In genomic region chr17:20401306-20402022, GRCh38 we compare ENCODE assay signal across 8 cellular contexts.
DNase-seq lines count a peak whose midpoint lies in the region; ATAC-seq, FAIRE-seq and TF ChIP-seq lines count a peak whose summit lies in the region.
"Not testable (repeated sequence)": the region's sequence is repeated elsewhere in the genome, so short reads cannot be mapped to it uniquely, and the experiment has no call there.

No MANE protein-coding gene starts in this region.

- H4K8ac ChIP-seq in IMR-90 (ENCODE audit: low read depth in 2 of 2, low read length in 2 of 2), result not testable (repeated sequence)

- H3K4me1 ChIP-seq in IMR-90 (ENCODE audit: control insufficient read depth, insufficient read depth, low read length); astrocyte (ENCODE audit: insufficient read depth, low read length); lower lobe of right lung; aorta (ENCODE audit: control insufficient read depth in 1 of 2, insufficient read depth in 2 of 2, low read length in 2 of 2): not testable (repeated sequence)

- not testable (repeated sequence) for H3K4me2 ChIP-seq in IMR-90 (ENCODE audit: low read depth, low read length); astrocyte (ENCODE audit: low read length)

- H3K79me2 ChIP-seq in astrocyte (ENCODE audit: insufficient read depth, low read length), result not testable (repeated sequence)

- H3K9me3 ChIP-seq in IMR-90 (ENCODE audit: control insufficient read depth, insufficient read depth, low read length); astrocyte (ENCODE audit: insufficient read depth, low read depth, low read length); lower lobe of right lung; aorta (ENCODE audit: control insufficient read depth, low read length): not testable (repeated sequence)

- not testable (repeated sequence) for H3K23ac ChIP-seq in IMR-90 (ENCODE audit: low read depth, low read length)

- H2BK20ac ChIP-seq in IMR-90 (ENCODE audit: low read depth, low read length), result not testable (repeated sequence)

- not testable (repeated sequence) for H3K4me1 Mint-ChIP-seq in astrocyte (ENCODE audit: low read depth, unreplicated experiment)

- not testable (repeated sequence) for H3K36me3 Mint-ChIP-seq in astrocyte (ENCODE audit: low read depth, unreplicated experiment)

- not testable (repeated sequence) for H3K4me3 ChIP-seq in IMR-90 (ENCODE audit: insufficient read depth, low read depth, low read length); astrocyte (ENCODE audit: insufficient read depth, low read depth, low read length); lower lobe of right lung; aorta (ENCODE audit: low read length in 2 of 2)

- H3K56ac ChIP-seq in IMR-90 (ENCODE audit: extremely low read depth, insufficient read depth, low read length), result not testable (repeated sequence)

- H2BK120ac ChIP-seq in IMR-90 (ENCODE audit: low read depth, low read length), result not testable (repeated sequence)

- H2BK5ac ChIP-seq in IMR-90 (ENCODE audit: low read depth, low read length, poor library complexity, severe bottlenecking), result not testable (repeated sequence)

- H3K18ac ChIP-seq in IMR-90 (ENCODE audit: low read depth, low read length), result not testable (repeated sequence)

- POLR2A ChIA-PET in IMR-90 (lab: Charles Lee; ENCODE audit: unreplicated experiment), result not testable (repeated sequence)

- H3K9ac ChIP-seq in IMR-90 (ENCODE audit: low read depth, low read length); astrocyte (ENCODE audit: low read length): not testable (repeated sequence)

- no CpG with 5 or more reads among the region's 5 CpGs for WGBS in IMR-90 (ENCODE audit: extremely low coverage in 2 of 2, insufficient read length in 1 of 2), 2 experiments
- 38% methylated on average over 2 of the region's 5 CpGs for WGBS in aorta, 2 donors

- not testable (repeated sequence) for FAIRE-seq in astrocyte (lab: Jason Lieb, UNC)

- H3K27me3 Mint-ChIP-seq in astrocyte (ENCODE audit: low read depth, unreplicated experiment), result not testable (repeated sequence)

- CTCF ChIA-PET in IMR-90 (lab: Yijun Ruan, JAX), result not testable (repeated sequence)

- not testable (repeated sequence) for H3K27ac ChIP-seq in IMR-90 (ENCODE audit: insufficient read depth, low read length); astrocyte (ENCODE audit: low read depth, low read length); lower lobe of right lung; aorta (ENCODE audit: low read depth in 1 of 2, low read length in 2 of 2)
- peak overlapping the region; percentile 21 for H3K27ac ChIP-seq in epithelial cell of prostate

- H2AK9ac ChIP-seq in IMR-90 (replicated peaks; ENCODE audit: low read depth, low read length, poor library complexity), result not testable (repeated sequence)

- not testable (repeated sequence) for H4K91ac ChIP-seq in IMR-90 (ENCODE audit: insufficient read depth, low read depth, low read length)

- dilution Hi-C loops in IMR-90 (cut with HindIII; ENCODE audit: low sequenced_read_pairs, unreplicated experiment), result not testable (repeated sequence)

- peak; percentile 47 for ATAC-seq in IMR-90 (ENCODE audit: low read depth)
- peak; percentile 54 for ATAC-seq in Right ventricle myocardium inferior
- ATAC-seq in left colon, result peak; percentile 78
- ATAC-seq in lower lobe of right lung, result peak; percentile 65 to 84
- peak; percentile 57 for ATAC-seq in sciatic nerve
- peak; percentile 52 for ATAC-seq in aorta (ENCODE audit: low FRiP score)

- in situ Hi-C loops in IMR-90 (cut with MboI; ENCODE audit: low sequenced_read_pairs), result not testable (repeated sequence)

- not testable (repeated sequence) for H3K36me3 ChIP-seq in IMR-90 (ENCODE audit: control insufficient read depth, insufficient read depth, low read length); astrocyte (ENCODE audit: insufficient read depth, low read length); lower lobe of right lung; aorta (ENCODE audit: control insufficient read depth in 1 of 2, insufficient read depth in 2 of 2, low read length in 1 of 2)

- not testable (repeated sequence) for H3K4me3 Mint-ChIP-seq in astrocyte (ENCODE audit: unreplicated experiment)

- not testable (repeated sequence) for H3K27me3 ChIP-seq in IMR-90 (ENCODE audit: control insufficient read depth, insufficient read depth, low read length); astrocyte (ENCODE audit: insufficient read depth, low read length); lower lobe of right lung (ENCODE audit: low read depth); aorta (ENCODE audit: control insufficient read depth in 1 of 2, insufficient read depth in 2 of 2, low read length in 1 of 2)

- H4K5ac ChIP-seq in IMR-90 (ENCODE audit: low read depth, low read length), result not testable (repeated sequence)

- H4K20me1 ChIP-seq in IMR-90 (ENCODE audit: insufficient read depth, low read length); astrocyte (ENCODE audit: insufficient read depth, low read length): not testable (repeated sequence)

- not testable (repeated sequence) for H3K14ac ChIP-seq in IMR-90 (replicated peaks; ENCODE audit: low read depth, low read length)

- TF ChIP-seq RAD21 in IMR-90 (IDR thresholded peaks at IDR 0.05; ENCODE audit: low read length), result not testable (repeated sequence)

- not testable (repeated sequence) for H3K79me1 ChIP-seq in IMR-90 (ENCODE audit: low read depth in 1 of 2, low read length in 2 of 2)

- H3K27ac Mint-ChIP-seq in astrocyte (ENCODE audit: unreplicated experiment), result not testable (repeated sequence)

- not testable (repeated sequence) for H2AFZ ChIP-seq in IMR-90 (replicated peaks; ENCODE audit: low read length, poor library complexity); astrocyte (ENCODE audit: low read depth, low read length)

- not testable (repeated sequence) for H2AK5ac ChIP-seq in IMR-90 (ENCODE audit: low read depth, low read length)

- not testable (repeated sequence) for DNase-seq in IMR-90; epithelial cell of prostate (ENCODE audit: low read depth, low spot score); Right ventricle myocardium inferior (ENCODE audit: missing footprints); left colon; lower lobe of right lung; sciatic nerve (ENCODE audit: low spot score); aorta
- peak; percentile 49 for DNase-seq in astrocyte (ENCODE audit: low read depth)

- H3K9me1 ChIP-seq in IMR-90 (ENCODE audit: insufficient read depth, low read length), result not testable (repeated sequence)

- intact Hi-C loops in IMR-90 (cut with micrococcal nuclease); Right ventricle myocardium inferior (cut with DNase I); left colon (cut with DNase I, micrococcal nuclease); lower lobe of right lung (cut with DNase I); sciatic nerve (cut with DNase I); aorta (cut with DNase I): not testable (repeated sequence)

- BruUV-seq in IMR-90 (replicated peaks; lab: Mats Ljungman, UMichigan), result not testable (repeated sequence)

- TF ChIP-seq POLR2A in IMR-90 (IDR thresholded peaks at IDR 0.05; ENCODE audit: low read depth, low read length), result not testable (repeated sequence)

- H2BK15ac ChIP-seq in IMR-90 (ENCODE audit: low read depth, low read length), result not testable (repeated sequence)

- TF ChIP-seq CTCF in IMR-90 (conservative IDR thresholded peaks at IDR 0.05; ENCODE audit: low read depth, low read length); astrocyte (IDR thresholded peaks at IDR 0.05; ENCODE audit: insufficient read depth, low read depth, low read length); lower lobe of right lung (IDR thresholded peaks at IDR 0.05): not testable (repeated sequence)

- not testable (repeated sequence) for H3K4ac ChIP-seq in IMR-90 (ENCODE audit: low read depth, low read length)

- not testable (repeated sequence) for H3K9me3 Mint-ChIP-seq in astrocyte (ENCODE audit: unreplicated experiment)
